ENCODE assay signal across 8 cellular contexts in genomic region chr9:96383165-96383939, GRCh38. TPM values are rescaled to one million over a fixed set of nuclear protein-coding genes. Genes with fewer than 3 reads are reported as not detected.
DNase-seq lines count a peak whose midpoint lies in the region; ATAC-seq and TF ChIP-seq lines count a peak whose summit lies in the region.

Gene SLC35D2, minus strand, starts transcription at chr9:96383711. Its CDS starts 77 bp downstream, at chr9:96383634.

- peak within 1 kb of the TSS; percentile 49 for H3K27ac Mint-ChIP-seq in activated naive CD8-positive, alpha-beta T cell treated with anti-CD3 and anti-CD28 coated beads, Interleukin-2, amount 10 ng/mL, durations not matched to agents 7 days and 5 days

- no peaks in the 10 kb centered on the region; the same call in 1 of the 2 replicates for H3K9me3 ChIP-seq in MG63
- no peaks in the 10 kb centered on the region for H3K9me3 ChIP-seq in neural cell (ENCODE audit: low read length)

- no peak for TF ChIP-seq CTCF in neural cell (IDR thresholded peaks at IDR 0.05; ENCODE audit: poor library complexity, severe bottlenecking)

- no peak within 1 kb of the TSS for H3K4me2 ChIP-seq in neural cell (ENCODE audit: low read length)

- H3K4me3 ChIP-seq in MG63 (peak within 1 kb of the TSS; percentile 52), neural cell (ENCODE audit: low read length) (peak within 1 kb of the TSS; percentile 67)

- H3K9ac ChIP-seq in neural cell (ENCODE audit: low read length) = peak within 1 kb of the TSS; percentile 20

- H3K36me3 ChIP-seq in MG63 (peaks cover 33% of the 10 kb centered on the region), neural cell (ENCODE audit: insufficient read depth, low read length) (no peaks in the 10 kb centered on the region)

- H3K36me3 Mint-ChIP-seq in activated naive CD8-positive, alpha-beta T cell treated with anti-CD3 and anti-CD28 coated beads, Interleukin-2, amount 10 ng/mL, durations not matched to agents 7 days and 5 days = peaks cover 25% of the 10 kb centered on the region

- H3K4me3 Mint-ChIP-seq in activated naive CD8-positive, alpha-beta T cell treated with anti-CD3 and anti-CD28 coated beads, Interleukin-2, amount 10 ng/mL, durations not matched to agents 7 days and 5 days = peak within 1 kb of the TSS; percentile 84

- H3K9me2 ChIP-seq in neural cell (ENCODE audit: insufficient read depth, low read length) = no peaks in the 10 kb centered on the region

- no peaks in the 10 kb centered on the region for H3K9me3 Mint-ChIP-seq in activated naive CD8-positive, alpha-beta T cell treated with anti-CD3 and anti-CD28 coated beads, Interleukin-2, amount 10 ng/mL, durations not matched to agents 7 days and 5 days

- no peaks in the 10 kb centered on the region for H3K79me2 ChIP-seq in neural cell (replicated peaks; ENCODE audit: insufficient read depth, low read length)

- peak; percentile 55 to 68 for ATAC-seq in activated CD4-positive, CD25-positive, alpha-beta regulatory T cell treated with anti-CD3 and anti-CD28 coated beads, Interleukin-2, amount 50 U/mL, for 24 hours
- ATAC-seq in activated naive CD8-positive, alpha-beta T cell treated with anti-CD3 and anti-CD28 coated beads, Interleukin-2, amount 10 ng/mL, durations not matched to agents 7 days and 5 days (ENCODE audit: low read depth) = peak; percentile 70
- no peak for ATAC-seq in GM18502 (IDR thresholded peaks at IDR 0.05; ENCODE audit: poor library complexity, unreplicated experiment)

- DNase-seq in activated CD4-positive, CD25-positive, alpha-beta regulatory T cell (lab: John Stamatoyannopoulos, UW) = no peak
- peak; percentile 77 for DNase-seq in MG63
- peak; percentile 53 for DNase-seq in activated naive CD8-positive, alpha-beta T cell treated with anti-CD3 and anti-CD28 coated beads, Interleukin-2, amount 10 ng/mL, durations not matched to agents 7 days and 5 days
- DNase-seq in glomerular endothelial cell (ENCODE audit: extremely low read depth, low read depth, low spot score) = no peak
- DNase-seq in NCI-H1694 (lab: John Stamatoyannopoulos, UW) = no peak

- H3K27me3 Mint-ChIP-seq in activated naive CD8-positive, alpha-beta T cell treated with anti-CD3 and anti-CD28 coated beads, Interleukin-2, amount 10 ng/mL, durations not matched to agents 7 days and 5 days = no peaks in the 10 kb centered on the region

- no peaks in the 10 kb centered on the region for H3F3A ChIP-seq in neural cell (ENCODE audit: insufficient read depth, low read length, poor library complexity, severe bottlenecking)

- peaks cover 24% of the 10 kb centered on the region for H3K4me1 Mint-ChIP-seq in activated naive CD8-positive, alpha-beta T cell treated with anti-CD3 and anti-CD28 coated beads, Interleukin-2, amount 10 ng/mL, durations not matched to agents 7 days and 5 days

- H4K20me1 ChIP-seq in neural cell (ENCODE audit: insufficient read depth) = no peaks in the 10 kb centered on the region

- H2AFZ ChIP-seq in neural cell (ENCODE audit: low read depth, low read length) = no peak within 1 kb of the TSS

- no peak for TF ChIP-seq RAD21 in neural cell (conservative IDR thresholded peaks at IDR 0.05)

- POLR2A ChIA-PET in activated naive CD8-positive, alpha-beta T cell treated with anti-CD3 and anti-CD28 coated beads, Interleukin-2, amount 10 ng/mL, durations not matched to agents 7 days and 5 days (lab: Charles Lee) = interaction anchor here (1.3 kb wide), 1 partner anchor 16 kb away, joined by 4 read pairs; no protein-coding TSS in a partner anchor

- no peak within 1 kb of the TSS for H3K27ac ChIP-seq in neural cell (ENCODE audit: low read length)

- TF ChIP-seq EP300 in neural cell (conservative IDR thresholded peaks at IDR 0.05; ENCODE audit: poor library complexity, severe bottlenecking) = no peak

- H3K27me3 ChIP-seq in MG63 (no peaks in the 10 kb centered on the region), neural cell (ENCODE audit: insufficient read depth, low read depth, low read length) (peaks cover 20% of the 10 kb centered on the region)

TF ChIP-seq in neural cell, 6 proteins besides CTCF, POLR2A, EP300 and RAD21:
- TF ChIP-seq TAF1 (IDR thresholded peaks at IDR 0.05; ENCODE audit: low read depth) (no peak), POLR2AphosphoS5 (IDR thresholded peaks at IDR 0.05) (no peak), REST (IDR thresholded peaks at IDR 0.05; ENCODE audit: borderline replicate concordance) (no peak), EZH2 (IDR thresholded peaks at IDR 0.05; ENCODE audit: borderline replicate concordance, insufficient read depth, low read length, poor library complexity, severe bottlenecking) (no peak), SMC3 (conservative IDR thresholded peaks at IDR 0.05; ENCODE audit: poor library complexity) (no peak), MXI1 (conservative IDR thresholded peaks at IDR 0.05; ENCODE audit: poor library complexity, severe bottlenecking) (no peak)

RNA-seq across cellular contexts. Expression of gene SLC35D2, which starts in this region (rescaled TPM):
- total RNA-seq in MG63 (2014; rRNA removed; shearing (Covaris generic); ENCODE audit: low replicate concordance) = 5.2 and 15.4 TPM in 2 replicates
- total RNA-seq in activated naive CD8-positive, alpha-beta T cell treated with anti-CD3 and anti-CD28 coated beads, Interleukin-2, amount 10 ng/mL, durations not matched to agents 7 days and 5 days = 10 to 100 TPM; 13.1 to 16.2 TPM
- total RNA-seq in glomerular endothelial cell = 27.4 and 31.2 TPM in 2 replicates
- 0.07 and 1.6 TPM in 2 replicates for polyA plus RNA-seq in neural cell
- 0.97 and 1.5 TPM in 2 replicates for polyA minus RNA-seq in neural cell

Comparison
In these comparisons a context has a peak if more than half of its experiments do, and no peak if none do; other contexts are left out.
1. DNase-seq: peak in MG63 (single experiment) and activated naive CD8-positive, alpha-beta T cell treated with anti-CD3 and anti-CD28 coated beads, Interleukin-2, amount 10 ng/mL, durations not matched to agents 7 days and 5 days (single experiment); none in activated CD4-positive, CD25-positive, alpha-beta regulatory T cell (0 of 4), glomerular endothelial cell (single experiment) and NCI-H1694 (single experiment).